In the genomic region with DNA sequence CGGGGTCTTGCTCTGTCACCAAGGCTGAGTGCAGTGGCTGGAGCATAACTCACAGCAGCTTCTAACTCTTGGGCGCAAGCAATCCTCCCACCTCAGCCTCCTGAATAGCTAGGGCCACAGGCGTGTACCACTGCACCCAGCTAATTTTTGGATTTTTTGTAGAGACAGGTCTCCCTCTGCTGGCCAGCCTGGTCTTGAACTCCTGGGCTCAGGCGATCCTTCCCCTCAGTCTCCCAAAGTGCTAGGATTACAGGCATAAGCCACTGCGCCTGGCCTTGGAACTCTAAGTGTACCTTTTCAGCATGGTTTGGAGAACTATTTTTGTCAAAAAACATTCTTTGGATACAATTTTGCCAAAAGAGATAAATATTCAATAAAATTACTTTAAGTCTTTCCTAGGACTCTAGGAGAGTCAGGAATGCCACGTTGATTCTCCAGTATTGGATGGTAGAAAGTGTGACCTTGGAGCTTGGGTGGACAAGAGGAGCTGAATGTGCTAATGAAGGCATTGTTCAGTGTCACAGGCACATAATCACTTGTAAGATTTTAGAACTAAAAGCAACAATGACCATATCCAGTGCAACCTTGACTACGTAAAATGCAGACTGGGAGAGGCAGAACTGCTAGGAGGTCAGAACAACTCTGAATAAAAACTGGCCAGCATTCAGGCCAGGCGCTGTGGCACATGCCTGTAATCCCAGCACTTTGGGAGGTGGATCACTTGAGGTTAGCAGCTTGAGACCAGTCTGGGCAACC, we compare ENCODE assay signal across 6 cellular contexts. TPM values are rescaled to one million over a fixed set of nuclear protein-coding genes. Genes with fewer than 3 reads are reported as not detected.
DNase-seq lines count a peak whose midpoint lies in the region; ATAC-seq and TF ChIP-seq lines count a peak whose summit lies in the region.

No MANE protein-coding gene starts in this region.

- H3K27me3 ChIP-seq in SJCRH30, result no peaks in the 10 kb centered on the region
- no peaks in the 10 kb centered on the region for H3K27me3 ChIP-seq in spleen (replicated peaks in 1 of 7)

- no peak for TF ChIP-seq POLR2A in spleen (IDR thresholded peaks at IDR 0.05)

- no peak overlapping the region for H3K27ac ChIP-seq in SJCRH30
- peak overlapping the region in 1 of 8 donors; percentile 40 for H3K27ac ChIP-seq in spleen

- no peak for DNase-seq in HEK293T (ENCODE audit: extremely low spot score)
- DNase-seq in SJCRH30, result peak; percentile 26 to 59
- DNase-seq in dedifferentiated amniotic fluid mesenchymal stem cell (ENCODE audit: extremely low spot score), result peak; percentile 31
- no peak for DNase-seq in spleen
- DNase-seq in HPDE6-E6E7 (ENCODE audit: extremely low spot score), result no peak

- intact Hi-C loops in spleen (cut with DNase I; ENCODE audit: low total_unique reads), result no loop called here

- H3K4me1 ChIP-seq in SJCRH30 (no peaks in the 10 kb centered on the region), spleen (peaks cover 28 to 79% (median 50%) of the 10 kb centered on the region in 6 donors)

- CTCF ChIA-PET in HEK293T (lab: Yijun Ruan, JAX), result interaction anchor here (0.6 to 1.7 kb wide), 10 partner anchors 8 to 301 kb away, joined by 3 to 7 read pairs (median 4); partner anchors contain the start of gene COQ5

- WGBS in spleen, 5 donors, result 60 to 68% (median 61%) methylated on average over 8 of the region's 8 CpGs

- peak in 9 of 11 experiments; percentile 14 to 63 (median 37) for TF ChIP-seq CTCF in spleen (IDR thresholded peaks at IDR 0.05 in 8 of 11, conservative IDR thresholded peaks at IDR 0.05 in 3 of 11)

- H3K9me3 ChIP-seq in SJCRH30 (replicated peaks), result no peaks in the 10 kb centered on the region
- H3K9me3 ChIP-seq in spleen, result no peaks in the 10 kb centered on the region

- H3K36me3 ChIP-seq in SJCRH30, result peaks cover 56% of the 10 kb centered on the region
- peaks cover 0 to 60% (median 51%) of the 10 kb centered on the region in 6 donors for H3K36me3 ChIP-seq in spleen

- POLR2A ChIA-PET in HEK293T (lab: Yijun Ruan, JAX), result interaction anchor here (0.6 to 1.7 kb wide), 8 partner anchors 15 to 175 kb away, joined by 3 to 9 read pairs (median 3); partner anchors contain the start of genes COQ5, COX6A1, DYNLL1 and RNU4-2

- no peak for ATAC-seq in HG03025 (IDR thresholded peaks at IDR 0.05; ENCODE audit: low FRiP score, unreplicated experiment)

- H3K4me3 ChIP-seq in SJCRH30 (no peak overlapping the region), spleen (no peak overlapping the region)

TF ChIP-seq in HEK293T, 16 proteins besides CTCF, POLR2A, EP300 and RAD21:
- TF ChIP-seq ZNF384 (IDR thresholded peaks at IDR 0.05), result 0 out of 2 replicates have a peak, but pooled peaks have one; percentile 15
- TF ChIP-seq PKNOX1 (IDR thresholded peaks at IDR 0.05), result no peak
- TF ChIP-seq FOXM1 (IDR thresholded peaks at IDR 0.05; ENCODE audit: borderline replicate concordance), result no peak

RNA-seq across cellular contexts. Expression of gene SRSF9, which starts 2.8 kb away (rescaled TPM):
- 120 and 136 TPM in 2 replicates for total RNA-seq in SJCRH30 (2014; rRNA removed; shearing (Covaris generic))
- total RNA-seq in spleen, result 100 to 1,000 TPM; 107 to 166 (median 142) TPM
- 100 to 1,000 TPM; 119 to 160 (median 143) TPM for polyA plus RNA-seq in spleen

RNA-seq across cellular contexts. Expression of gene GATC, which starts 20.5 kb away (rescaled TPM):
- total RNA-seq in SJCRH30 (2014; rRNA removed; shearing (Covaris generic)), result 29.8 and 31.4 TPM in 2 replicates
- total RNA-seq in spleen, result 10 to 100 TPM; 16.1 to 26.0 (median 23.3) TPM
- polyA plus RNA-seq in spleen, result 10 to 100 TPM in 1 of 3 donors, 1 to 10 TPM in 2; 7.0 to 12.4 (median 8.9) TPM

RNA-seq across cellular contexts. Expression of gene TRIAP1, which starts 20.6 kb away (rescaled TPM):
- total RNA-seq in SJCRH30 (2014; rRNA removed; shearing (Covaris generic)), result 43.4 and 45.5 TPM in 2 replicates
- 10 to 100 TPM; 10.2 to 15.9 (median 12.9) TPM for total RNA-seq in spleen
- polyA plus RNA-seq in spleen, result 10 to 100 TPM; 31.0 to 35.9 (median 34.1) TPM

RNA-seq across cellular contexts. Expression of gene COX6A1, which starts 28.8 kb away (rescaled TPM):
- total RNA-seq in SJCRH30 (2014; rRNA removed; shearing (Covaris generic)), result 423 and 488 TPM in 2 replicates
- total RNA-seq in spleen, result 100 to 1,000 TPM; 182 to 427 (median 190) TPM
- polyA plus RNA-seq in spleen, result 100 to 1,000 TPM; 382 to 551 (median 480) TPM

RNA-seq across cellular contexts. Expression of gene DYNLL1, which starts 29.2 kb away (rescaled TPM):
- total RNA-seq in SJCRH30 (2014; rRNA removed; shearing (Covaris generic)), result 446 and 452 TPM in 2 replicates
- total RNA-seq in spleen, result 100 to 1,000 TPM in 6 of 7 donors, 10 to 100 TPM in 1; 84.1 to 220 (median 152) TPM
- polyA plus RNA-seq in spleen, result 100 to 1,000 TPM; 164 to 338 (median 313) TPM

Comparison
In these comparisons a context has a peak if more than half of its experiments do, and no peak if none do; other contexts are left out.
1. DNase-seq: peak in SJCRH30 (2 of 2) and dedifferentiated amniotic fluid mesenchymal stem cell (single experiment); none in HEK293T (single experiment), spleen (single experiment) and HPDE6-E6E7 (single experiment).